ENCODE assay signal across 8 cellular contexts in the genomic region with DNA sequence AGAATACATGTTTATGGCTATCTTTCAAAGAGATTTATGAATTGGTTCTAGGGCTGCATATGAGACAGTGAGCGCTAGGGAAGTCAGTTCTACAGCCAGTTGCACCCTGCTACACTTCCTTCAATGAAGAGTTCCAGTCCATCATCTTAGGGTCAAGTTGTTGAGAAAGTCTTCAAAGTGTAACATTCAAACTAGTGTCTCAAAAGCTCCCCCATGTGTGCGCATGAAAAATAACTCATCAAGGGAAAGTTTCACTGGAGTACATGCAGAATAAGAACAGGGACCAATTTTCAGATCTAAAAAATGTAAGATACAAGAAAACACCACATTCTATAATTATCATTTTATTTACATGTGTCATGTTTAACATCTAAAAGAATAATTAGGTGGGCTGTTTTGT.
DNase-seq lines count a peak whose midpoint lies in the region; ATAC-seq, FAIRE-seq and TF ChIP-seq lines count a peak whose summit lies in the region.

No MANE protein-coding gene starts in this region.

- H3K9me3 ChIP-seq in neuronal stem cell (replicated peaks in 1 of 2; ENCODE audit: control insufficient read depth in 2 of 2, insufficient read depth in 1 of 2, low read depth in 1 of 2, low read length in 2 of 2) = no peaks in the 10 kb centered on the region

- no peak overlapping the region for H4K91ac ChIP-seq in neuronal stem cell (ENCODE audit: low read depth, low read length, poor library complexity)

- no peak overlapping the region for H3K4me3 ChIP-seq in neuronal stem cell (ENCODE audit: low read length in 2 of 2)

- WGBS in neuronal stem cell (ENCODE audit: extremely low coverage in 2 of 2, insufficient read length in 2 of 2, insufficient replicate concordance in 1 of 2), 2 donors = no CpG with 5 or more reads among the region's 2 CpGs

- H3K36me3 ChIP-seq in neuronal stem cell (replicated peaks in 1 of 2; ENCODE audit: control insufficient read depth in 2 of 2, insufficient read depth in 2 of 2, low read length in 2 of 2) = no peaks in the 10 kb centered on the region

- H2BK120ac ChIP-seq in neuronal stem cell (ENCODE audit: low read depth, low read length) = no peak overlapping the region

- no peak overlapping the region for H3K4ac ChIP-seq in neuronal stem cell (ENCODE audit: low read length)

- no peak overlapping the region for H3K27ac ChIP-seq in neuronal stem cell (replicated peaks; ENCODE audit: low read length)

- peak; percentile 15 for FAIRE-seq in H54 (lab: Jason Lieb, UNC)

- no peak overlapping the region for H3K14ac ChIP-seq in neuronal stem cell (ENCODE audit: low read length)

- H3K9ac ChIP-seq in neuronal stem cell (ENCODE audit: low read depth, low read length, poor library complexity) = no peak overlapping the region

- no peak overlapping the region for H2BK15ac ChIP-seq in neuronal stem cell (ENCODE audit: low read length)

- no peak overlapping the region for H3K18ac ChIP-seq in neuronal stem cell (ENCODE audit: low read length)

- H4K8ac ChIP-seq in neuronal stem cell (ENCODE audit: low read depth, low read length) = no peak overlapping the region

- H3K79me1 ChIP-seq in neuronal stem cell (ENCODE audit: low read depth, low read length) = peaks cover 1% of the 10 kb centered on the region

- ATAC-seq in GM18498 (IDR thresholded peaks at IDR 0.05; ENCODE audit: unreplicated experiment) (no peak), GM19452 (IDR thresholded peaks at IDR 0.05; ENCODE audit: unreplicated experiment) (no peak)

- no peak overlapping the region for H2AK5ac ChIP-seq in neuronal stem cell (ENCODE audit: low read depth, low read length)

- H3K4me2 ChIP-seq in neuronal stem cell (ENCODE audit: insufficient read depth, low read length, poor library complexity, severe bottlenecking) = no peak overlapping the region

- H2AFZ ChIP-seq in neuronal stem cell (ENCODE audit: low read length) = no peak overlapping the region

- no peak overlapping the region for H2BK5ac ChIP-seq in neuronal stem cell (ENCODE audit: low read length)

- peak; percentile 32 for DNase-seq in D341Med (ENCODE audit: low spot score)
- peak; percentile 9 for DNase-seq in H54 (ENCODE audit: insufficient read length, low spot score)
- DNase-seq in RPMI7951 (ENCODE audit: low read depth) = peak; percentile 31
- peak; percentile 61 for DNase-seq in globus pallidus (ENCODE audit: low spot score)
- DNase-seq in neuronal stem cell (ENCODE audit: low spot score) = no peak
- DNase-seq in HK-2 (ENCODE audit: unreplicated experiment) = no peak

- TF ChIP-seq POLR2A in H54 (IDR thresholded peaks at IDR 0.05; ENCODE audit: low read depth, low read length) = no peak

- no peaks in the 10 kb centered on the region for H3K27me3 ChIP-seq in neuronal stem cell (ENCODE audit: control insufficient read depth in 3 of 3, insufficient read depth in 3 of 3, low read depth in 1 of 3, low read length in 3 of 3)

- H2BK12ac ChIP-seq in neuronal stem cell (ENCODE audit: low read length) = no peak overlapping the region

- peaks cover 0 to 2% of the 10 kb centered on the region in 2 donors for H3K4me1 ChIP-seq in neuronal stem cell (ENCODE audit: control insufficient read depth in 2 of 2, insufficient read depth in 1 of 2, low read depth in 1 of 2, low read length in 2 of 2)

- H3K23ac ChIP-seq in neuronal stem cell (ENCODE audit: low read depth, low read length, poor library complexity) = no peak overlapping the region

Comparison
In these comparisons a context has a peak if more than half of its experiments do, and no peak if none do; other contexts are left out.
1. DNase-seq: peak in D341Med (single experiment), H54 (single experiment), RPMI7951 (single experiment) and globus pallidus (single experiment); none in neuronal stem cell (single experiment) and HK-2 (single experiment).